In genomic region chr1:234221601-234222000, GRCh38 we compare ENCODE assay signal across 40 cellular contexts.
"Had no signal": no experiment of that assay in that cellular context is flagged by ENCODE, and none has a peak within 500 bp of the region (broad histone marks: within the 10 kb centered on the region; RNA-seq: fewer than 3 reads in every experiment).

No MANE protein-coding gene starts in this region.

- H3K36me3 ChIP-seq: adrenal gland, ascending aorta, cardiac muscle cell had no signal

- H3K36me3 Mint-ChIP-seq: activated CD4-positive, alpha-beta memory T cell treated with anti-CD3 and anti-CD28 coated beads for 36 hours; activated naive CD4-positive, alpha-beta T cell treated with anti-CD3 and anti-CD28 coated beads, Interleukin-2, amount 50 U/mL, for 72 hours; brain; WTC11 had no signal

- H3K9me3 ChIP-seq: adrenal gland, ascending aorta had no signal

- DNase-seq: activated CD4-positive, alpha-beta memory T cell treated with anti-CD3 and anti-CD28 coated beads for 36 hours; activated CD4-positive, alpha-beta T cell treated with anti-CD3 and anti-CD28 coated beads for 1 hour; activated CD4-positive, alpha-beta T cell treated with anti-CD3 and anti-CD28 coated beads for 36 hours; activated CD4-positive, alpha-beta T cell treated with anti-CD3 and anti-CD28 coated beads for 48 hours; activated CD4-positive, alpha-beta T cell treated with anti-CD3 and anti-CD28 coated beads, Interleukin-2, amount 10 ng/mL, durations not matched to agents 7 days and 5 days; activated CD4-positive, alpha-beta T cell treated with anti-CD3 and anti-CD28 coated beads, Interleukin-2, amount 50 U/mL, for 4 hours; activated CD4-positive, CD25-positive, alpha-beta regulatory T cell; activated CD8-positive, alpha-beta memory T cell treated with anti-CD3 and anti-CD28 coated beads, Interleukin-2, amount 50 U/mL, for 4 hours; activated CD8-positive, alpha-beta T cell treated with anti-CD3 and anti-CD28 coated beads for 36 hours; activated effector memory CD4-positive, alpha-beta T cell treated with anti-CD3 and anti-CD28 coated beads, Interleukin-2, amount 50 U/mL, for 16 hours; activated gamma-delta T cell treated with Interleukin-2 at 50 U/mL for 16 hours; activated naive CD4-positive, alpha-beta T cell; activated naive CD4-positive, alpha-beta T cell treated with anti-CD3 and anti-CD28 coated beads for 36 hours; activated naive CD4-positive, alpha-beta T cell treated with anti-CD3 and anti-CD28 coated beads, Interleukin-2, amount 50 U/mL, for 16 hours; activated naive CD8-positive, alpha-beta T cell treated with anti-CD3 and anti-CD28 coated beads for 36 hours; activated T-cell treated with anti-CD3 and anti-CD28 coated beads for 4 hours; activated T-cell treated with anti-CD3 and anti-CD28 coated beads, Interleukin-2, amount 50 U/mL, for 1 hour; activated T-cell treated with anti-CD3 and anti-CD28 coated beads, Interleukin-2, amount 50 U/mL, for 4 hours; activated T-cell treated with anti-CD3 and anti-CD28 coated beads, Interleukin-2, amount 50 U/mL, for 72 hours; adrenal gland; amniotic stem cell; caudate nucleus; cerebellar nuclear complex; T-helper 1 cell; T-helper 2 cell; T-helper 9 cell had no signal

- H3K9me3 Mint-ChIP-seq: activated CD4-positive, alpha-beta memory T cell treated with anti-CD3 and anti-CD28 coated beads for 36 hours; activated CD4-positive, alpha-beta T cell treated with anti-CD3 and anti-CD28 coated beads, Interleukin-2, amount 10 ng/mL, durations not matched to agents 7 days and 5 days; activated CD8-positive, alpha-beta T cell treated with anti-CD3 and anti-CD28 coated beads for 36 hours; activated naive CD4-positive, alpha-beta T cell treated with anti-CD3 and anti-CD28 coated beads for 36 hours; activated naive CD4-positive, alpha-beta T cell treated with anti-CD3 and anti-CD28 coated beads, Interleukin-2, amount 50 U/mL, for 72 hours; activated naive CD8-positive, alpha-beta T cell treated with anti-CD3 and anti-CD28 coated beads for 36 hours; activated T-cell treated with anti-CD3 and anti-CD28 coated beads, Interleukin-2, amount 50 U/mL, for 4 hours; activated T-cell treated with anti-CD3 and anti-CD28 coated beads, Interleukin-2, amount 50 U/mL, for 72 hours; activated T-helper 1 cell treated with anti-CD3 and anti-CD28 coated beads, Interleukin-12 subunit alpha, Interleukin-12 subunit beta, Interleukin-2, Interleukin-4 antibody, amounts not matched to agents 30 ng/mL and 10 ng/mL and 1 ng/mL, durations not matched to agents 14 hours and 24 hours and 36 hours; activated T-helper 17 cell treated with anti-CD3 and anti-CD28 coated beads, Interleukin-2, amount 50 U/mL, for 72 hours; brain; central memory CD8-positive, alpha-beta T cell; T-helper 1 cell treated with Interleukin-12 subunit alpha and Interleukin-12 subunit beta and Interleukin-4 antibody, amounts not matched to agents 30 μg/mL and 1 μg/mL, for 36 hours; T-helper 2 cell treated with Interferon-gamma antibody and Interleukin-4, amounts not matched to agents 5 μg/mL and 100 μg/mL, for 36 hours; WTC11 had no signal

- H3K27ac ChIP-seq: adrenal gland, ascending aorta, cardiac muscle cell, VCaP had no signal

- H3K4me3 ChIP-seq: adrenal gland, ascending aorta, cardiac muscle cell had no signal

- H3K4me3 Mint-ChIP-seq: activated CD4-positive, alpha-beta memory T cell treated with anti-CD3 and anti-CD28 coated beads for 36 hours; activated CD4-positive, alpha-beta T cell treated with anti-CD3 and anti-CD28 coated beads for 36 hours; activated CD4-positive, alpha-beta T cell treated with anti-CD3 and anti-CD28 coated beads, Interleukin-2, amount 10 ng/mL, durations not matched to agents 7 days and 5 days; activated CD8-positive, alpha-beta T cell treated with anti-CD3 and anti-CD28 coated beads for 36 hours; activated naive CD4-positive, alpha-beta T cell treated with anti-CD3 and anti-CD28 coated beads for 36 hours; activated naive CD8-positive, alpha-beta T cell treated with anti-CD3 and anti-CD28 coated beads for 36 hours; activated T-cell treated with anti-CD3 and anti-CD28 coated beads, Interleukin-2, amount 50 U/mL, for 4 hours; activated T-cell treated with anti-CD3 and anti-CD28 coated beads, Interleukin-2, amount 50 U/mL, for 72 hours; activated T-helper 1 cell treated with anti-CD3 and anti-CD28 coated beads, Interleukin-12 subunit alpha, Interleukin-12 subunit beta, Interleukin-2, Interleukin-4 antibody, amounts not matched to agents 30 ng/mL and 10 ng/mL and 1 ng/mL, durations not matched to agents 14 hours and 24 hours and 36 hours; activated T-helper 17 cell treated with anti-CD3 and anti-CD28 coated beads, Interleukin-2, amount 50 U/mL, for 72 hours; brain; central memory CD8-positive, alpha-beta T cell; T-helper 1 cell treated with Interleukin-12 subunit alpha and Interleukin-12 subunit beta and Interleukin-4 antibody, amounts not matched to agents 30 μg/mL and 1 μg/mL, for 36 hours; T-helper 2 cell treated with Interferon-gamma antibody and Interleukin-4, amounts not matched to agents 5 μg/mL and 100 μg/mL, for 36 hours; WTC11 had no signal

- H3K27ac Mint-ChIP-seq: activated CD4-positive, alpha-beta memory T cell treated with anti-CD3 and anti-CD28 coated beads for 36 hours; activated CD4-positive, alpha-beta T cell treated with anti-CD3 and anti-CD28 coated beads for 36 hours; activated CD4-positive, alpha-beta T cell treated with anti-CD3 and anti-CD28 coated beads, Interleukin-2, amount 10 ng/mL, durations not matched to agents 7 days and 5 days; activated CD8-positive, alpha-beta T cell treated with anti-CD3 and anti-CD28 coated beads for 36 hours; activated naive CD4-positive, alpha-beta T cell treated with anti-CD3 and anti-CD28 coated beads for 36 hours; activated naive CD4-positive, alpha-beta T cell treated with anti-CD3 and anti-CD28 coated beads, Interleukin-2, amount 50 U/mL, for 72 hours; activated naive CD8-positive, alpha-beta T cell treated with anti-CD3 and anti-CD28 coated beads for 36 hours; activated T-cell treated with anti-CD3 and anti-CD28 coated beads, Interleukin-2, amount 50 U/mL, for 72 hours; activated T-helper 1 cell treated with anti-CD3 and anti-CD28 coated beads, Interleukin-12 subunit alpha, Interleukin-12 subunit beta, Interleukin-2, Interleukin-4 antibody, amounts not matched to agents 30 ng/mL and 10 ng/mL and 1 ng/mL, durations not matched to agents 14 hours and 24 hours and 36 hours; activated T-helper 17 cell treated with anti-CD3 and anti-CD28 coated beads, Interleukin-2, amount 50 U/mL, for 72 hours; brain; T-helper 1 cell treated with Interleukin-12 subunit alpha and Interleukin-12 subunit beta and Interleukin-4 antibody, amounts not matched to agents 30 μg/mL and 1 μg/mL, for 36 hours; T-helper 2 cell treated with Interferon-gamma antibody and Interleukin-4, amounts not matched to agents 5 μg/mL and 100 μg/mL, for 36 hours; WTC11 had no signal

- H3K27me3 ChIP-seq: adrenal gland, ascending aorta had no signal

- H3K4me1 Mint-ChIP-seq: activated T-helper 17 cell treated with anti-CD3 and anti-CD28 coated beads, Interleukin-2, amount 50 U/mL, for 72 hours; central memory CD8-positive, alpha-beta T cell had no signal

- H3K4me1 ChIP-seq: adrenal gland, ascending aorta had no signal

- FAIRE-seq: bronchial epithelial cell, TTC549 had no signal

- H3K27me3 Mint-ChIP-seq: activated CD4-positive, alpha-beta T cell treated with anti-CD3 and anti-CD28 coated beads, Interleukin-2, amount 10 ng/mL, durations not matched to agents 7 days and 5 days had no signal

- ATAC-seq: activated CD4-positive, alpha-beta T cell treated with anti-CD3 and anti-CD28 coated beads for 36 hours; activated CD4-positive, CD25-positive, alpha-beta regulatory T cell treated with anti-CD3 and anti-CD28 coated beads, Interleukin-2, amount 50 U/mL, for 24 hours; activated CD8-positive, alpha-beta T cell treated with anti-CD3 and anti-CD28 coated beads for 36 hours; activated naive CD4-positive, alpha-beta T cell treated with anti-CD3 and anti-CD28 coated beads, Interleukin-2, amount 50 U/mL, for 72 hours; activated T-cell treated with anti-CD3 and anti-CD28 coated beads, Interleukin-2, amount 50 U/mL, for 4 hours; activated T-cell treated with anti-CD3 and anti-CD28 coated beads, Interleukin-2, amount 50 U/mL, for 72 hours; activated T-helper 17 cell treated with anti-CD3 and anti-CD28 coated beads, Interleukin-2, amount 50 U/mL, for 72 hours; WTC11 had no signal
